Comparison of ENCODE assay signal across 14 cellular contexts in the genomic region with DNA sequence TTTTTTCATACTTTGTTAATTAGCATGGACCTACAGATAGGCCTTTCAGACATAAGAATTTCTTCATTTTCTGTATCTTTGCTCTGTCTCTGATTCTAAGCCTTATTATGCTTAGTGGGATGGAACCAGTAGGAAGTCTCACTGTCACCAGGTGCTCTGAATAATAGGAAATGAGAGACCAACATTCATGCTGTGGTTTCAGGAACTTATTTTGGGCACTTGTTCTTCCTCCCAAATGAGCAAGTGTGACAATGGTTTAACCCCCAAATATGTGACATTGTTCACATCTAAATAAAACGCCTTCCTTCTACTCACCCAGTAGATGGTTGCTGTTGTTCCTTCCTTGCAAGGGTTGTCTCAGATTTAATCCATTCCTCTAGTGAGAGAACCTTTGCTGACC.
A peak's percentile ranks its signal among the peaks of the same experiment; 100 is the strongest.
DNase-seq lines count a peak whose midpoint lies in the region; ATAC-seq and TF ChIP-seq lines count a peak whose summit lies in the region.
"Had no signal": no experiment of that assay in that cellular context is flagged by ENCODE, and none has a peak within 500 bp of the region (broad histone marks: within the 10 kb centered on the region; RNA-seq: fewer than 3 reads in every experiment).

No MANE protein-coding gene starts in this region.

- peak; percentile 14 for DNase-seq in NCI-H2107 treated with DMSO at 0.1 percent for 48 hours (lab: John Stamatoyannopoulos, UW; ENCODE audit: unreplicated experiment)
- DNase-seq in NCI-H2107 (lab: John Stamatoyannopoulos, UW): no peak
- DNase-seq in RWPE2 (ENCODE audit: low spot score): no peak
- DNase-seq in stimulated activated naive B cell treated with anti-CD40 and anti-IgM and Interleukin-4, amounts not matched to agents 10 μg/mL and 1 μg/mL and 100 μg/mL, for 72 hours: no peak
- no peak for DNase-seq in HK-2 (ENCODE audit: unreplicated experiment)
- DNase-seq in NCI-H524 (lab: John Stamatoyannopoulos, UW): no peak
- no peak for DNase-seq in GM13976 (ENCODE audit: low spot score)
- DNase-seq: NCI-H69 had no signal

- in situ Hi-C loops in GM13976 (cut with MboI; ENCODE audit: low sequenced_read_pairs, unreplicated experiment): no loop called here

- peaks cover 28% of the 10 kb centered on the region for H3K4me1 ChIP-seq in RWPE2 (ENCODE audit: insufficient read depth, poor library complexity, severe bottlenecking)
- H3K4me1 ChIP-seq: esophagus muscularis mucosa had no signal

- H3K27ac ChIP-seq in RWPE2 (ENCODE audit: poor library complexity, severe bottlenecking): peak overlapping the region; percentile 58
- H3K27ac ChIP-seq: 22Rv1, esophagus muscularis mucosa, VCaP had no signal

- no peak overlapping the region for H3K4me3 Mint-ChIP-seq in stimulated activated naive B cell treated with anti-CD40 and anti-IgM and Interleukin-4, amounts not matched to agents 10 μg/mL and 1 μg/mL and 100 μg/mL, for 72 hours
- H3K4me3 Mint-ChIP-seq: activated naive CD8-positive, alpha-beta T cell; type B pancreatic cell had no signal

- no peaks in the 10 kb centered on the region for H3K36me3 Mint-ChIP-seq in stimulated activated naive B cell treated with anti-CD40 and anti-IgM and Interleukin-4, amounts not matched to agents 10 μg/mL and 1 μg/mL and 100 μg/mL, for 72 hours
- H3K36me3 Mint-ChIP-seq: activated naive CD8-positive, alpha-beta T cell; type B pancreatic cell had no signal

- TF ChIP-seq CTCF in RWPE2 (IDR thresholded peaks at IDR 0.05; ENCODE audit: poor library complexity, severe bottlenecking): no peak
- no peak for TF ChIP-seq CTCF in GM13976 (IDR thresholded peaks at IDR 0.05; ENCODE audit: borderline replicate concordance, control extremely low read depth, extremely low read depth, insufficient read depth, missing control alignments)

- no peaks in the 10 kb centered on the region for H3K27me3 ChIP-seq in RWPE2 (ENCODE audit: insufficient read depth, poor library complexity, severe bottlenecking)

- peak; percentile 70 for ATAC-seq in HG03066 (IDR thresholded peaks at IDR 0.05; ENCODE audit: low read depth, unreplicated experiment)
- no peak for ATAC-seq in RWPE2 (ENCODE audit: low read depth)
- peak; percentile 51 to 66 for ATAC-seq in stimulated activated naive B cell treated with anti-CD40 and anti-IgM and Interleukin-4, amounts not matched to agents 10 μg/mL and 1 μg/mL and 100 μg/mL, for 72 hours (replicated peaks)

- H3K27me3 Mint-ChIP-seq in stimulated activated naive B cell treated with anti-CD40 and anti-IgM and Interleukin-4, amounts not matched to agents 10 μg/mL and 1 μg/mL and 100 μg/mL, for 72 hours: peaks cover 45% of the 10 kb centered on the region in 2 donors
- H3K27me3 Mint-ChIP-seq: activated naive CD8-positive, alpha-beta T cell had no signal

- H3K9me3 ChIP-seq in RWPE2 (ENCODE audit: severe bottlenecking): no peaks in the 10 kb centered on the region
- H3K9me3 ChIP-seq: esophagus muscularis mucosa had no signal

- H3K9me3 Mint-ChIP-seq in stimulated activated naive B cell treated with anti-CD40 and anti-IgM and Interleukin-4, amounts not matched to agents 10 μg/mL and 1 μg/mL and 100 μg/mL, for 72 hours: no peaks in the 10 kb centered on the region
- H3K9me3 Mint-ChIP-seq: type B pancreatic cell had no signal

- H3K4me3 ChIP-seq in RWPE2 (ENCODE audit: severe bottlenecking): no peak overlapping the region
- H3K4me3 ChIP-seq: esophagus muscularis mucosa had no signal

- H3K4me1 Mint-ChIP-seq in stimulated activated naive B cell treated with anti-CD40 and anti-IgM and Interleukin-4, amounts not matched to agents 10 μg/mL and 1 μg/mL and 100 μg/mL, for 72 hours: peaks cover 10 to 33% of the 10 kb centered on the region in 2 donors

- H3K27ac Mint-ChIP-seq in stimulated activated naive B cell treated with anti-CD40 and anti-IgM and Interleukin-4, amounts not matched to agents 10 μg/mL and 1 μg/mL and 100 μg/mL, for 72 hours: no peak overlapping the region
- H3K27ac Mint-ChIP-seq: activated naive CD8-positive, alpha-beta T cell had no signal

- H3K36me3 ChIP-seq in RWPE2 (ENCODE audit: low read depth): no peaks in the 10 kb centered on the region
- H3K36me3 ChIP-seq: esophagus muscularis mucosa had no signal
